In genomic region chr6:72959821-72960220, GRCh38 we compare ENCODE assay signal across 18 cellular contexts.
A peak's percentile ranks its signal among the peaks of the same experiment; 100 is the strongest.
DNase-seq lines count a peak whose midpoint lies in the region; FAIRE-seq and TF ChIP-seq lines count a peak whose summit lies in the region.
"Had no signal": no experiment of that assay in that cellular context is flagged by ENCODE, and none has a peak within 500 bp of the region (broad histone marks: within the 10 kb centered on the region; RNA-seq: fewer than 3 reads in every experiment).

No MANE protein-coding gene starts in this region.

- H3K4me1 ChIP-seq in keratinocyte (ENCODE audit: control insufficient read depth, extremely low read depth, insufficient read depth, low read length) (no peaks in the 10 kb centered on the region), skeletal muscle satellite cell (ENCODE audit: control insufficient read depth, insufficient read depth, low read length) (peaks cover 15% of the 10 kb centered on the region), esophagus muscularis mucosa (peaks cover 0 to 14% (median 11%) of the 10 kb centered on the region in 4 donors)

- no peaks in the 10 kb centered on the region for H4K20me1 ChIP-seq in keratinocyte (ENCODE audit: control insufficient read depth, extremely low read depth, insufficient read depth, low read length)

- FAIRE-seq in keratinocyte (lab: Jason Lieb, UNC): peak; percentile 49
- FAIRE-seq: H1 had no signal

- H3K36me3 ChIP-seq in keratinocyte (ENCODE audit: control insufficient read depth in 2 of 2, extremely low read depth in 1 of 2, insufficient read depth in 2 of 2, low read length in 2 of 2) (no peaks in the 10 kb centered on the region), skeletal muscle satellite cell (ENCODE audit: insufficient read depth, low read length) (no peaks in the 10 kb centered on the region), esophagus muscularis mucosa (no peaks in the 10 kb centered on the region)

- no peaks in the 10 kb centered on the region for H3K9me1 ChIP-seq in keratinocyte (ENCODE audit: control insufficient read depth, extremely low read depth, insufficient read depth, low read length)

- WGBS in esophagus muscularis mucosa: 82% methylated on average over 2 of the region's 2 CpGs

- H3K4me3 ChIP-seq in keratinocyte (ENCODE audit: control insufficient read depth in 2 of 3, extremely low read depth in 1 of 3, insufficient read depth in 2 of 3, low read depth in 1 of 3, low read length in 3 of 3) (no peak overlapping the region), skeletal muscle satellite cell (ENCODE audit: low read length) (no peak overlapping the region), esophagus muscularis mucosa (no peak overlapping the region)

- H3K4me2 ChIP-seq in keratinocyte (ENCODE audit: control insufficient read depth, extremely low read depth, insufficient read depth, low read depth, low read length) (no peak overlapping the region), skeletal muscle satellite cell (ENCODE audit: low read length) (peak overlapping the region; percentile 20)

- H3K9ac ChIP-seq in keratinocyte (ENCODE audit: control insufficient read depth, extremely low read depth, insufficient read depth, low read length) (no peak overlapping the region), skeletal muscle satellite cell (ENCODE audit: low read depth, low read length) (peak overlapping the region; percentile 5)

- H2AFZ ChIP-seq in keratinocyte (ENCODE audit: control insufficient read depth, low read length): no peak overlapping the region

- dilution Hi-C loops in keratinocyte (cut with MboI; ENCODE audit: extremely low pct_ligation_motif_present, low sequenced_read_pairs): no loop called here

- H3K27ac ChIP-seq in keratinocyte (ENCODE audit: control insufficient read depth, insufficient read depth, low read length) (no peak overlapping the region), esophagus muscularis mucosa (replicated peaks in 1 of 4) (no peak overlapping the region)

- TF ChIP-seq CTCF in keratinocyte (optimal IDR thresholded peaks at IDR 0.05 in 1 of 3, IDR thresholded peaks at IDR 0.05 in 1 of 3, conservative IDR thresholded peaks at IDR 0.05 in 1 of 3; ENCODE audit: extremely low read depth in 1 of 3, insufficient read depth in 2 of 3, low read length in 3 of 3): no peak
- no peak for TF ChIP-seq CTCF in esophagus muscularis mucosa (IDR thresholded peaks at IDR 0.05)

- TF ChIP-seq EP300 in esophagus muscularis mucosa (IDR thresholded peaks at IDR 0.05): no peak

- H3K27me3 ChIP-seq in keratinocyte (ENCODE audit: control insufficient read depth, extremely low read depth, insufficient read depth, low read length) (no peaks in the 10 kb centered on the region), skeletal muscle satellite cell (ENCODE audit: control insufficient read depth, insufficient read depth, low read length) (no peaks in the 10 kb centered on the region), esophagus muscularis mucosa (no peaks in the 10 kb centered on the region)

- DNase-seq in astrocyte of the hippocampus (ENCODE audit: low read depth, low spot score) (peak; percentile 72), epidermal melanocyte (ENCODE audit: insufficient read length, low spot score) (peak; percentile 15), keratinocyte (ENCODE audit: low read depth, low spot score) (no peak), islet precursor cell (no peak), esophagus muscularis mucosa (ENCODE audit: extremely low spot score) (no peak), NCI-H524 (lab: John Stamatoyannopoulos, UW) (no peak)
- DNase-seq: ACHN, C1 segment of cervical spinal cord, DMS79, KBM-7, NCI-H187, NCI-H226, NCI-H524 treated with DMSO at 0.1 percent for 48 hours, PC-3, RPMI8226, SHP77 treated with DMSO at 0.1 percent for 48 hours had no signal

- TF ChIP-seq POLR2A in esophagus muscularis mucosa (IDR thresholded peaks at IDR 0.05; ENCODE audit: low read depth): no peak

- intact Hi-C loops in esophagus muscularis mucosa (cut with DNase I): loop anchor here (10.0 kb wide), 1 partner anchor 195 kb away; no protein-coding TSS in a partner anchor

- no peaks in the 10 kb centered on the region for H3K79me2 ChIP-seq in keratinocyte (ENCODE audit: control insufficient read depth, insufficient read depth, low read length)

- no peaks in the 10 kb centered on the region for H3K9me3 ChIP-seq in keratinocyte (ENCODE audit: control insufficient read depth, low read depth, low read length)
- no peaks in the 10 kb centered on the region for H3K9me3 ChIP-seq in skeletal muscle satellite cell (replicated peaks; ENCODE audit: low read length)
- H3K9me3 ChIP-seq in esophagus muscularis mucosa: no peaks in the 10 kb centered on the region

Comparison
In these comparisons a context has a peak if more than half of its experiments do, and no peak if none do; other contexts are left out.
1. DNase-seq: peak in astrocyte of the hippocampus (single experiment) and epidermal melanocyte (single experiment); none in keratinocyte (single experiment), islet precursor cell (single experiment), esophagus muscularis mucosa (single experiment) and NCI-H524 (0 of 2).